Comparison of ENCODE assay signal across 8 cellular contexts in the genomic region with DNA sequence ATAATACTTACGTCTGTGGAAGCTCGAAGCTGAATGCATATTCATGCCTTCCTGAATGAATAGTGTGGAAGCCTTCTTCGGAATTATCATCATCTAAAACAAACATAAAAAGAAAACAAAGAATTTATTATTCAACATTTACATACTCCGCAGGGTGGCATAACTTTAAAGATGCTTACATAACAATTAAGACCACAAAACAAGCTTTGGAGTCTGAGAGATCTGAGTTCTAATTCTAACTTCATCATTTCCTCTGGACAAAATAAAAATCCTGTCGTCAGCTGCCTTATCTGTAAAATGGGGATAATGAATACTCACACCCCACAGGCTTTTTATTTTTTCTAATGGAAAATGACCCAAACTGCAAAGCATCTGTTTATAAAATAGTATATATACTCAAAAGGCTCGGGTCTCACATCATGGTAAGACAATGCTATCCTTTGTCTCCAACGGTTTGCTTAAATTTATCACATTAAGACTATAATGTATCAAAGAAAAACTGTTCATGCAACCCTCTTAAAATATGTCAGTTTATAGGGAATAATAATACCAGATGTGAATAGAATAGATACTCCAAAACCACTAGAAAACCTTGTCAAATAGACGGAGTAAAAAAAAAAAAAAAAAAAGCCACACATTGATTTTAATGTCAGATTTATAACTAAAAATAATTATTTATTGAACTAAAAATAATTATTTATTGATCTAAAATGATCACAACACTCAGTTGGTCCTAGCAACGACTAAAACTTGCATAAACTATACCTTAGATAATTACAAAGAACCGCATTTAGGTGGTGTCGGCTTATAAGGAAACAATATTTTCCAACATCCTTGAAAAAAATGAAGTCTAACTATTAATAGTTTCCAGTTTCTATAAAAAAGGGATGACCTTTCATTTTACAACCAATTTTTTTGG. TPM values are rescaled to one million over a fixed set of nuclear protein-coding genes. Genes with fewer than 3 reads are reported as not detected.
DNase-seq lines count a peak whose midpoint lies in the region; ATAC-seq and TF ChIP-seq lines count a peak whose summit lies in the region.

No MANE protein-coding gene starts in this region.

- H3K36me3 ChIP-seq in iPS-15b (ENCODE audit: control insufficient read depth, insufficient read depth, low read length): peaks cover 9% of the 10 kb centered on the region
- peaks cover 12 to 29% (median 15%) of the 10 kb centered on the region in 5 donors for H3K36me3 ChIP-seq in subcutaneous abdominal adipose tissue (ENCODE audit: control insufficient read depth in 5 of 5, insufficient read depth in 5 of 5, low read length in 5 of 5)

- ATAC-seq in activated B cell treated with CpG ODN at 0.5 μM for 24 hours (ENCODE audit: low read depth): no peak
- no peak for ATAC-seq in HG03097 (IDR thresholded peaks at IDR 0.05; ENCODE audit: low FRiP score, unreplicated experiment)
- no peak for ATAC-seq in HG02763 (IDR thresholded peaks at IDR 0.05; ENCODE audit: unreplicated experiment)

- H3K27ac Mint-ChIP-seq in activated T-cell treated with anti-CD3 and anti-CD28 coated beads, Interleukin-2, amount 50 U/mL, for 24 hours: peak overlapping the region; percentile 99
- H3K27ac Mint-ChIP-seq in activated B cell treated with CpG ODN at 0.5 μM for 24 hours: peak overlapping the region; percentile 100

- no peak for TF ChIP-seq CTCF in activated B cell treated with CpG ODN at 0.5 μM for 24 hours (IDR thresholded peaks at IDR 0.05)

- H3K9ac ChIP-seq in iPS-15b (ENCODE audit: low read depth, low read length) (peak overlapping the region; percentile 95), subcutaneous abdominal adipose tissue (ENCODE audit: low read length in 5 of 5) (peak overlapping the region; percentile 74 to 97 (median 92))

- H3K9me3 Mint-ChIP-seq in activated T-cell treated with anti-CD3 and anti-CD28 coated beads, Interleukin-2, amount 50 U/mL, for 24 hours: no peaks in the 10 kb centered on the region
- H3K9me3 Mint-ChIP-seq in activated B cell treated with CpG ODN at 0.5 μM for 24 hours: no peaks in the 10 kb centered on the region

- CTCF ChIA-PET in activated B cell treated with CpG ODN at 0.5 μM for 24 hours (lab: Charles Lee): interaction anchor here (1.2 kb wide), 1 partner anchor 12 kb away, joined by 3 read pairs; no protein-coding TSS in a partner anchor

- no peak for DNase-seq in activated T-cell treated with anti-CD3 and anti-CD28 coated beads, Interleukin-2, amount 50 U/mL, for 24 hours
- no peak for DNase-seq in activated T-cell treated with anti-CD3 and anti-CD28 coated beads, Interleukin-2, amount 50 U/mL, for 48 hours
- no peak for DNase-seq in activated B cell treated with CpG ODN at 0.5 μM for 24 hours
- no peak for DNase-seq in activated CD4-positive, alpha-beta T cell treated with anti-CD3 and anti-CD28 coated beads, Interleukin-2, amount 50 U/mL, for 48 hours

- POLR2A ChIA-PET in activated B cell treated with CpG ODN at 0.5 μM for 24 hours (lab: Charles Lee): interaction anchor here (0.5 to 6.1 kb wide), 14 partner anchors 11 to 196 kb away, joined by 3 to 194 read pairs (median 10); no protein-coding TSS in a partner anchor

- no peaks in the 10 kb centered on the region for H3K27me3 Mint-ChIP-seq in activated T-cell treated with anti-CD3 and anti-CD28 coated beads, Interleukin-2, amount 50 U/mL, for 24 hours
- H3K27me3 Mint-ChIP-seq in activated B cell treated with CpG ODN at 0.5 μM for 24 hours: no peaks in the 10 kb centered on the region

- H3K4me3 Mint-ChIP-seq in activated T-cell treated with anti-CD3 and anti-CD28 coated beads, Interleukin-2, amount 50 U/mL, for 24 hours: peak overlapping the region; percentile 93
- H3K4me3 Mint-ChIP-seq in activated B cell treated with CpG ODN at 0.5 μM for 24 hours: peak overlapping the region; percentile 97

- H3K4me3 ChIP-seq in iPS-15b (ENCODE audit: low read depth, low read length): peak overlapping the region; percentile 70
- H3K4me3 ChIP-seq in subcutaneous abdominal adipose tissue (ENCODE audit: low read depth in 1 of 5, low read length in 5 of 5): peak overlapping the region; percentile 76 to 91 (median 85)

- H3K4me1 ChIP-seq in iPS-15b (ENCODE audit: control insufficient read depth, insufficient read depth, low read length): no peaks in the 10 kb centered on the region
- peaks cover 0 to 27% (median 21%) of the 10 kb centered on the region in 5 donors for H3K4me1 ChIP-seq in subcutaneous abdominal adipose tissue (ENCODE audit: control insufficient read depth in 5 of 5, insufficient read depth in 5 of 5, low read length in 5 of 5)

- H3K9me3 ChIP-seq in iPS-15b (ENCODE audit: control insufficient read depth, insufficient read depth, low read length) (no peaks in the 10 kb centered on the region), subcutaneous abdominal adipose tissue (ENCODE audit: control insufficient read depth in 5 of 5, low read length in 5 of 5) (no peaks in the 10 kb centered on the region)

- H3K27me3 ChIP-seq in iPS-15b (ENCODE audit: control insufficient read depth, insufficient read depth, low read length) (no peaks in the 10 kb centered on the region), subcutaneous abdominal adipose tissue (ENCODE audit: control insufficient read depth in 5 of 5, insufficient read depth in 4 of 5, low read length in 5 of 5) (no peaks in the 10 kb centered on the region)

- peaks cover 38% of the 10 kb centered on the region for H3K4me1 Mint-ChIP-seq in activated T-cell treated with anti-CD3 and anti-CD28 coated beads, Interleukin-2, amount 50 U/mL, for 24 hours (ENCODE audit: low read depth)
- H3K4me1 Mint-ChIP-seq in activated B cell treated with CpG ODN at 0.5 μM for 24 hours: peaks cover 27% of the 10 kb centered on the region

- peaks cover 66% of the 10 kb centered on the region for H3K36me3 Mint-ChIP-seq in activated T-cell treated with anti-CD3 and anti-CD28 coated beads, Interleukin-2, amount 50 U/mL, for 24 hours (ENCODE audit: low read depth)
- peaks cover 71% of the 10 kb centered on the region for H3K36me3 Mint-ChIP-seq in activated B cell treated with CpG ODN at 0.5 μM for 24 hours (ENCODE audit: low read depth)

- peak overlapping the region; percentile 89 for H3K27ac ChIP-seq in subcutaneous abdominal adipose tissue (ENCODE audit: low read depth, low read length)

- intact Hi-C loops in activated B cell treated with CpG ODN at 0.5 μM for 24 hours (cut with micrococcal nuclease): no loop called here

RNA-seq across cellular contexts. Expression of a gene that starts 4.2 kb away (rescaled TPM):
- total RNA-seq in activated B cell treated with CpG ODN at 0.5 μM for 24 hours: 56.3 and 65.3 TPM in 2 replicates
